Comparison of ENCODE assay signal across 1 cellular context in genomic region chr3:19945405-19946290, GRCh38.
A peak's percentile ranks its signal among the peaks of the same experiment; 100 is the strongest.
TF ChIP-seq lines count a peak whose summit lies in the region.

No MANE protein-coding gene starts in this region.

TF ChIP-seq in HepG2, 621 proteins besides CTCF, POLR2A, EP300 and RAD21:
- peak; percentile 59 for TF ChIP-seq HNF4A (CRISPR knock-in tag; IDR thresholded peaks at IDR 0.05)
- TF ChIP-seq ZNF280D (CRISPR knock-in tag; IDR thresholded peaks at IDR 0.05): 0 out of 2 replicates have a peak, but pooled peaks have one; percentile 57
- peak; percentile 69 for TF ChIP-seq CEBPG (CRISPR knock-in tag; IDR thresholded peaks at IDR 0.05)
- peak; percentile 66 for TF ChIP-seq CEBPB (IDR thresholded peaks at IDR 0.05; ENCODE audit: borderline replicate concordance, low read depth, low read length)
- TF ChIP-seq GATAD2A (CRISPR knock-in tag; IDR thresholded peaks at IDR 0.05): 0 out of 2 replicates have a peak, but pooled peaks have one; percentile 3
- no peak for TF ChIP-seq CENPX (CRISPR knock-in tag; IDR thresholded peaks at IDR 0.05)
TF ChIP-seq in HepG2: peak in this region for 5.
